In genomic region chr18:24346254-24346653, GRCh38 we compare ENCODE assay signal across 13 cellular contexts.
"Had no signal": no experiment of that assay in that cellular context is flagged by ENCODE, and none has a peak within 500 bp of the region (broad histone marks: within the 10 kb centered on the region; RNA-seq: fewer than 3 reads in every experiment).

No MANE protein-coding gene starts in this region.

- ATAC-seq: activated T-helper 17 cell treated with anti-CD3 and anti-CD28 coated beads, Interleukin-2, amount 50 U/mL, for 72 hours; gastrocnemius medialis; heart right ventricle; left lung; pancreas; SK-N-SH treated with all-trans-retinoic acid at 6 μM for 48 hours; stimulated activated effector memory CD8-positive, alpha-beta T cell treated with anti-CD3 and anti-CD28 coated beads, Interleukin-12 subunit alpha, Interleukin-12 subunit beta, amount 100 ng/mL, for 72 hours; upper lobe of right lung had no signal

- H3K36me3 ChIP-seq: gastrocnemius medialis, left lung, pancreas, upper lobe of right lung had no signal

- H3K27ac ChIP-seq: dorsolateral prefrontal cortex, gastrocnemius medialis, heart right ventricle, left lung, pancreas, upper lobe of right lung had no signal

- H3K9me3 ChIP-seq: gastrocnemius medialis, left lung, pancreas, upper lobe of right lung had no signal

- H3K4me1 ChIP-seq: gastrocnemius medialis, heart right ventricle, left lung, pancreas, upper lobe of right lung had no signal

- DNase-seq: activated B cell treated with CpG ODN at 0.5 μM for 24 hours; activated CD4-positive, alpha-beta T cell treated with anti-CD3 and anti-CD28 coated beads, Interleukin-2, amount 10 ng/mL, durations not matched to agents 7 days and 5 days; activated CD8-positive, alpha-beta memory T cell treated with anti-CD3 and anti-CD28 coated beads for 24 hours; dorsolateral prefrontal cortex; gastrocnemius medialis; heart right ventricle; islet precursor cell; left lung; pancreas; upper lobe of right lung had no signal

- H3K27me3 ChIP-seq: dorsolateral prefrontal cortex, gastrocnemius medialis, heart right ventricle, left lung, pancreas, upper lobe of right lung had no signal

- H3K4me3 ChIP-seq: dorsolateral prefrontal cortex, gastrocnemius medialis, heart right ventricle, left lung, pancreas, upper lobe of right lung had no signal
